Comparison of ENCODE assay signal across 9 cellular contexts in the genomic region with DNA sequence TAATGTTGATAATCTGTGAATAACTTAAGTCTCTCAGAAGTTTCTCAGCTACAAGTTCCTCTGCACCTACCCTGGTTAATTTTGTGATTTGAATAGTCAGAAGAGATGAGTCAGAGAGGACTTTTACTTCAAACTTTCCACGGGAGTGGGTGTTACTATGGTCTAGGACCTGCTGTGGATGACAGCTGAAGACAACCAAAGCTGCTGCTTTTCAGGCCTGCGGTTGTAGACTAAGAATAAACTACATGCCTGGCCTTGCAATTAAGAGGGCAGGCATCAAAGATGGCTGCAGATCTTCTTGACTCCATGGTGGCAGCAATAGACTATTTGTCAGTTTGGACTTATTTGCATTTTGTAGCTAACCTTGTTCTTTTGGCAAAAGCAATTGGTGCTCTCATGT.
DNase-seq lines count a peak whose midpoint lies in the region; ATAC-seq and TF ChIP-seq lines count a peak whose summit lies in the region.
"Had no signal": no experiment of that assay in that cellular context is flagged by ENCODE, and none has a peak within 500 bp of the region (broad histone marks: within the 10 kb centered on the region; RNA-seq: fewer than 3 reads in every experiment).

No MANE protein-coding gene starts in this region.

- H3K4me1 Mint-ChIP-seq in natural killer cell: no peaks in the 10 kb centered on the region

- no peaks in the 10 kb centered on the region for H3K79me2 ChIP-seq in Loucy (ENCODE audit: insufficient read depth, low read length)

- H2AFZ ChIP-seq in Loucy (ENCODE audit: low read length): peak overlapping the region; percentile 5; the same call in 1 of the 2 replicates

- no peaks in the 10 kb centered on the region for H4K20me1 ChIP-seq in Loucy (ENCODE audit: insufficient read depth, low read length, poor library complexity, severe bottlenecking)

- no peak overlapping the region for H3K27ac ChIP-seq in left lung

- intact Hi-C loops in natural killer cell (cut with micrococcal nuclease) (no loop called here), Right ventricle myocardium superior (cut with DNase I) (no loop called here), left lung (cut with DNase I) (no loop called here)

- no peak overlapping the region for H3K9ac ChIP-seq in Loucy (ENCODE audit: low read depth, low read length, poor library complexity, severe bottlenecking)

- H3K27me3 Mint-ChIP-seq in natural killer cell (ENCODE audit: low read depth in 2 of 2): peaks cover 13 to 17% of the 10 kb centered on the region in 2 donors

- no peak overlapping the region for H3K4me3 ChIP-seq in Loucy (ENCODE audit: low read length, poor library complexity, severe bottlenecking)
- no peak overlapping the region for H3K4me3 ChIP-seq in left lung

- H3K4me1 ChIP-seq in Loucy (ENCODE audit: insufficient read depth, low read length, poor library complexity, severe bottlenecking): no peaks in the 10 kb centered on the region
- no peaks in the 10 kb centered on the region for H3K4me1 ChIP-seq in left lung

- H3K36me3 Mint-ChIP-seq in natural killer cell: no peaks in the 10 kb centered on the region

- no peak for TF ChIP-seq CTCF in Loucy (conservative IDR thresholded peaks at IDR 0.05; ENCODE audit: low read length)
- TF ChIP-seq CTCF in natural killer cell (IDR thresholded peaks at IDR 0.05): no peak
- TF ChIP-seq CTCF in left lung (IDR thresholded peaks at IDR 0.05): no peak

- H3K27ac Mint-ChIP-seq in natural killer cell: no peak overlapping the region

- H3K36me3 ChIP-seq in Loucy (ENCODE audit: insufficient read depth, low read length) (no peaks in the 10 kb centered on the region), left lung (no peaks in the 10 kb centered on the region)

- H3K27me3 ChIP-seq in Loucy (ENCODE audit: insufficient read depth, low read length, poor library complexity, severe bottlenecking): no peaks in the 10 kb centered on the region
- no peaks in the 10 kb centered on the region for H3K27me3 ChIP-seq in left lung

- H3K9me3 Mint-ChIP-seq in natural killer cell: peaks cover 0 to 3% of the 10 kb centered on the region in 2 donors

- no peak overlapping the region for H3K4me2 ChIP-seq in Loucy (ENCODE audit: low read depth, low read length, poor library complexity, severe bottlenecking)

- H3F3A ChIP-seq in Loucy (ENCODE audit: low read depth): no peaks in the 10 kb centered on the region

- H3K4me3 Mint-ChIP-seq in natural killer cell: no peak overlapping the region

- no peaks in the 10 kb centered on the region for H3K9me2 ChIP-seq in Loucy (replicated peaks; ENCODE audit: low read depth, low read length)

- ATAC-seq in GM18502 (IDR thresholded peaks at IDR 0.05; ENCODE audit: poor library complexity, unreplicated experiment) (peak; percentile 98), GM21717 (IDR thresholded peaks at IDR 0.05; ENCODE audit: unreplicated experiment) (peak; percentile 94), natural killer cell (peak; percentile 57 to 79 (median 77)), Right ventricle myocardium superior (ENCODE audit: poor library complexity) (no peak), left lung (no peak)

- DNase-seq in natural killer cell: no peak
- no peak for DNase-seq in DMS53 (lab: John Stamatoyannopoulos, UW)
- DNase-seq in Right ventricle myocardium superior: no peak
- DNase-seq in left lung: no peak
- no peak for DNase-seq in dermis blood vessel endothelial cell
- DNase-seq: NCI-H2171 treated with DMSO at 0.1 percent for 48 hours had no signal

- H3K9me3 ChIP-seq in Loucy (ENCODE audit: insufficient read depth, low read depth, low read length) (no peaks in the 10 kb centered on the region), left lung (no peaks in the 10 kb centered on the region)

Comparison
In these comparisons a context has a peak if more than half of its experiments do, and no peak if none do; other contexts are left out.
1. ATAC-seq: peak in GM18502 (single experiment), GM21717 (single experiment) and natural killer cell (3 of 3); none in Right ventricle myocardium superior (single experiment) and left lung (single experiment).